In the genomic region with DNA sequence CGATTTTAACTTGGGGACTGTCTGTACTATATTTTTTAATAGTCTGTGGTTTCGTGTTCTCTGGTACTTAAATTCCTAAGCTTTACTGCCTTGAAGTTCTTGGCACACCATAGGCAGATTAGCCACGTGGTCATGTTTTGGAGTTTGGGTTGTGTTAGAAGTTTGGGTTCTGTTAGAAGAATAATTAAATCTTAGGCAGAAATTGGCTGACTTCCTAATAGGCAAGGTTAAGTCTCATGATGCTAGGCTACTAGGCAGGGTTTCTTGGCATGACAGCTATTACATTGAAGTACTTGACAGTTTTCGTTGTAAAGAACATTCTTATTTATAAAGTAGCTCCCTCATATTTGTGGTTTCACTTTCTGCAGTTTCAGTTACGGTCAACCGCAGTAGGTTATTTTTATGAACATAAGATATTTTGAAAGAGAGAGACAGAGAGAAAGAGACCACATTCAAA, we compare ENCODE assay signal across 8 cellular contexts. TPM values are rescaled to one million over a fixed set of nuclear protein-coding genes. Genes with fewer than 3 reads are reported as not detected.
DNase-seq lines count a peak whose midpoint lies in the region; ATAC-seq, FAIRE-seq and TF ChIP-seq lines count a peak whose summit lies in the region.

No MANE protein-coding gene starts in this region.

- H3K36me3 Mint-ChIP-seq in HFFc6 (ENCODE audit: low read depth) = no peaks in the 10 kb centered on the region
- no peaks in the 10 kb centered on the region for H3K36me3 Mint-ChIP-seq in natural killer cell

- no peak overlapping the region for H3K27ac ChIP-seq in brain microvascular endothelial cell

- FAIRE-seq in GM18507 (lab: Jason Lieb, UNC) = peak; percentile 90

- H3K27ac Mint-ChIP-seq in HFFc6 (peak overlapping the region; percentile 64; the same call in 1 of the 2 replicates), natural killer cell (peak overlapping the region; percentile 63 to 83)

- H3K27me3 Mint-ChIP-seq in HFFc6 (ENCODE audit: insufficient read depth) (peaks cover 23% of the 10 kb centered on the region), natural killer cell (ENCODE audit: low read depth in 2 of 2) (no peaks in the 10 kb centered on the region)

- TF ChIP-seq CTCF in HFFc6 (IDR thresholded peaks at IDR 0.05) (no peak), brain microvascular endothelial cell (IDR thresholded peaks at IDR 0.05; ENCODE audit: low read depth, low read length, missing control alignments) (no peak), natural killer cell (IDR thresholded peaks at IDR 0.05) (no peak)

- in situ Hi-C loops in brain microvascular endothelial cell (cut with HindIII; ENCODE audit: low pct_ligation_motif_present, low sequenced_read_pairs) = no loop called here

- ATAC-seq in natural killer cell = peak; percentile 46 to 68 (median 61)

- H3K4me3 Mint-ChIP-seq in HFFc6 = peak overlapping the region; percentile 90
- H3K4me3 Mint-ChIP-seq in natural killer cell = peak overlapping the region; percentile 89

- H3K36me3 ChIP-seq in MG63 (no peaks in the 10 kb centered on the region), brain microvascular endothelial cell (replicated peaks) (no peaks in the 10 kb centered on the region)

- POLR2A ChIA-PET in HEK293T (lab: Yijun Ruan, JAX) = no interaction called here

- DNase-seq in GM18507 (ENCODE audit: extremely low spot score, insufficient read length, low read depth) = no peak
- peak; percentile 64 for DNase-seq in HFFc6
- DNase-seq in MG63 = peak; percentile 21
- peak; percentile 38 for DNase-seq in brain microvascular endothelial cell
- DNase-seq in natural killer cell = no peak
- no peak for DNase-seq in NCI-H2029 treated with DMSO at 0.1 percent for 48 hours (lab: John Stamatoyannopoulos, UW)
- DNase-seq in HEK293T (ENCODE audit: extremely low spot score) = no peak
- DNase-seq in SK-N-DZ (ENCODE audit: low spot score) = no peak

- H3K4me3 ChIP-seq in MG63 (peak overlapping the region; percentile 40), brain microvascular endothelial cell (ENCODE audit: low read depth, low read length) (peak overlapping the region; percentile 35)

- intact Hi-C loops in natural killer cell (cut with micrococcal nuclease) = no loop called here

- H3K9me3 Mint-ChIP-seq in HFFc6 = no peaks in the 10 kb centered on the region
- H3K9me3 Mint-ChIP-seq in natural killer cell = no peaks in the 10 kb centered on the region

- H3K4me1 Mint-ChIP-seq in HFFc6 (ENCODE audit: low read depth) (peaks cover 35% of the 10 kb centered on the region), natural killer cell (peaks cover 46% of the 10 kb centered on the region in 2 donors)

- CTCF ChIA-PET in HEK293T (lab: Yijun Ruan, JAX) = no interaction called here

- no peaks in the 10 kb centered on the region; the same call in 1 of the 2 replicates for H3K9me3 ChIP-seq in MG63

- H3K27me3 ChIP-seq in MG63 = no peaks in the 10 kb centered on the region
- H3K27me3 ChIP-seq in brain microvascular endothelial cell (replicated peaks) = no peaks in the 10 kb centered on the region

TF ChIP-seq in HEK293T, 16 proteins besides CTCF, POLR2A, EP300 and RAD21:
- TF ChIP-seq, protein P1, sequence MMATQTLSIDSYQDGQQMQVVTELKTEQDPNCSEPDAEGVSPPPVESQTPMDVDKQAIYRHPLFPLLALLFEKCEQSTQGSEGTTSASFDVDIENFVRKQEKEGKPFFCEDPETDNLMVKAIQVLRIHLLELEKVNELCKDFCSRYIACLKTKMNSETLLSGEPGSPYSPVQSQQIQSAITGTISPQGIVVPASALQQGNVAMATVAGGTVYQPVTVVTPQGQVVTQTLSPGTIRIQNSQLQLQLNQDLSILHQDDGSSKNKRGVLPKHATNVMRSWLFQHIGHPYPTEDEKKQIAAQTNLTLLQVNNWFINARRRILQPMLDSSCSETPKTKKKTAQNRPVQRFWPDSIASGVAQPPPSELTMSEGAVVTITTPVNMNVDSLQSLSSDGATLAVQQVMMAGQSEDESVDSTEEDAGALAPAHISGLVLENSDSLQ (IDR thresholded peaks at IDR 0.05) = no peak
- TF ChIP-seq TARDBP (IDR thresholded peaks at IDR 0.05) = no peak
- no peak for TF ChIP-seq SUZ12 (IDR thresholded peaks at IDR 0.05)

RNA-seq across cellular contexts. Expression of a gene that starts 30.0 kb away (rescaled TPM):
- total RNA-seq in HFFc6 (2021; fragmentation: NEBNext Ultra II Directional; extraction: Animal tissue kit (Norgen Biotek cat#: 25700)) = not detected
- total RNA-seq in MG63 (2014; rRNA removed; shearing (Covaris generic); ENCODE audit: low replicate concordance) = not detected in 2 replicates
- not detected for total RNA-seq in natural killer cell
- polyA plus RNA-seq in SK-N-DZ (2014; cell fraction: cytosol; rRNA removed) = not detected in 2 replicates
- polyA plus RNA-seq in SK-N-DZ (2014; cell fraction: nucleus; rRNA removed) = not detected in 2 replicates

Comparison
In these comparisons a context has a peak if more than half of its experiments do, and no peak if none do; other contexts are left out.
1. DNase-seq: peak in HFFc6 (single experiment), MG63 (single experiment) and brain microvascular endothelial cell (single experiment); none in GM18507 (single experiment), natural killer cell (single experiment), NCI-H2029 treated with DMSO at 0.1 percent for 48 hours (single experiment), HEK293T (single experiment) and SK-N-DZ (single experiment).